Comparison of ENCODE assay signal across 30 cellular contexts in genomic region chr21:45576838-45577737, GRCh38. TPM values are rescaled to one million over a fixed set of nuclear protein-coding genes. Genes with fewer than 3 reads are reported as not detected.
DNase-seq lines count a peak whose midpoint lies in the region; ATAC-seq, FAIRE-seq and TF ChIP-seq lines count a peak whose summit lies in the region.
"Had no signal": no experiment of that assay in that cellular context is flagged by ENCODE, and none has a peak within 500 bp of the region (broad histone marks: within the 10 kb centered on the region; RNA-seq: fewer than 3 reads in every experiment).

No MANE protein-coding gene starts in this region.

- H4K20me1 ChIP-seq in H9 (ENCODE audit: control insufficient read depth, insufficient read depth, insufficient read length), result no peaks in the 10 kb centered on the region

- H3K23ac ChIP-seq in H9 (ENCODE audit: insufficient read length, low read depth, low read length), result no peak overlapping the region

- H3K4me3 ChIP-seq in kidney (ENCODE audit: low read length in 2 of 2) (no peak overlapping the region), sigmoid colon (no peak overlapping the region)
- H3K4me3 ChIP-seq: breast epithelium, colonic mucosa, K562 had no signal

- no peak overlapping the region for H3K4me3 Mint-ChIP-seq in activated CD8-positive, alpha-beta memory T cell treated with anti-CD3 and anti-CD28 coated beads, Interleukin-2, amount 10 ng/mL, durations not matched to agents 7 days and 5 days
- no peak overlapping the region for H3K4me3 Mint-ChIP-seq in H9
- H3K4me3 Mint-ChIP-seq: activated CD4-positive, alpha-beta memory T cell treated with anti-CD3 and anti-CD28 coated beads for 36 hours; activated naive CD4-positive, alpha-beta T cell treated with anti-CD3 and anti-CD28 coated beads, Interleukin-2, amount 50 U/mL, for 24 hours; activated T-helper 17 cell treated with anti-CD3 and anti-CD28 coated beads, Interleukin-2, amount 50 U/mL, for 72 hours; CD4-positive, CD25-positive, alpha-beta regulatory T cell; immature natural killer cell; mesothelial cell of epicardium had no signal

- no peak overlapping the region for H2BK12ac ChIP-seq in H9 (ENCODE audit: insufficient read length, low read depth, low read length)

- no peak overlapping the region for H3K27ac Mint-ChIP-seq in activated CD8-positive, alpha-beta memory T cell treated with anti-CD3 and anti-CD28 coated beads, Interleukin-2, amount 10 ng/mL, durations not matched to agents 7 days and 5 days
- no peak overlapping the region for H3K27ac Mint-ChIP-seq in H9
- H3K27ac Mint-ChIP-seq: activated CD4-positive, alpha-beta memory T cell treated with anti-CD3 and anti-CD28 coated beads for 36 hours; activated naive CD4-positive, alpha-beta T cell treated with anti-CD3 and anti-CD28 coated beads, Interleukin-2, amount 50 U/mL, for 24 hours; activated T-helper 17 cell treated with anti-CD3 and anti-CD28 coated beads, Interleukin-2, amount 50 U/mL, for 72 hours; immature natural killer cell; mesothelial cell of epicardium had no signal

- FAIRE-seq in kidney (lab: Jason Lieb, UNC), result no peak
- FAIRE-seq: A204.1, small intestine had no signal

- H3K27me3 ChIP-seq in H9 (ENCODE audit: insufficient read depth, low read length) (no peaks in the 10 kb centered on the region), sigmoid colon (no peaks in the 10 kb centered on the region)
- H3K27me3 ChIP-seq: colonic mucosa had no signal

- TF ChIP-seq CTCF in H9 (conservative IDR thresholded peaks at IDR 0.05) (no peak), kidney (IDR thresholded peaks at IDR 0.05; ENCODE audit: borderline replicate concordance, extremely low read depth, insufficient read depth) (no peak), sigmoid colon (IDR thresholded peaks at IDR 0.05) (no peak)

- intact Hi-C loops in kidney (cut with DNase I), result no loop called here
- intact Hi-C loops in sigmoid colon (cut with DNase I), result no loop called here

- TF ChIP-seq POLR2A in sigmoid colon (IDR thresholded peaks at IDR 0.05), result no peak

- CTCF ChIA-PET in activated CD8-positive, alpha-beta memory T cell treated with anti-CD3 and anti-CD28 coated beads, Interleukin-2, amount 10 ng/mL, durations not matched to agents 7 days and 5 days (lab: Charles Lee), result no interaction called here

- H2AFZ ChIP-seq in H9 (ENCODE audit: low read length), result no peak overlapping the region

- no peaks in the 10 kb centered on the region for H3K9me3 Mint-ChIP-seq in activated CD8-positive, alpha-beta memory T cell treated with anti-CD3 and anti-CD28 coated beads, Interleukin-2, amount 10 ng/mL, durations not matched to agents 7 days and 5 days (ENCODE audit: low read depth)
- no peaks in the 10 kb centered on the region; a peak in 1 of 5 replicates for H3K9me3 Mint-ChIP-seq in H9
- H3K9me3 Mint-ChIP-seq: activated CD4-positive, alpha-beta memory T cell treated with anti-CD3 and anti-CD28 coated beads for 36 hours; activated naive CD4-positive, alpha-beta T cell treated with anti-CD3 and anti-CD28 coated beads, Interleukin-2, amount 50 U/mL, for 24 hours; activated T-helper 17 cell treated with anti-CD3 and anti-CD28 coated beads, Interleukin-2, amount 50 U/mL, for 72 hours; immature natural killer cell; mesothelial cell of epicardium had no signal

- no peak overlapping the region for H3K4ac ChIP-seq in H9 (ENCODE audit: low read depth, low read length)

- no peak overlapping the region for H2BK5ac ChIP-seq in H9 (ENCODE audit: insufficient read length, low read length)

- H3K36me3 Mint-ChIP-seq in activated CD8-positive, alpha-beta memory T cell treated with anti-CD3 and anti-CD28 coated beads, Interleukin-2, amount 10 ng/mL, durations not matched to agents 7 days and 5 days, result no peaks in the 10 kb centered on the region
- no peaks in the 10 kb centered on the region for H3K36me3 Mint-ChIP-seq in H9 (ENCODE audit: insufficient read depth in 1 of 3, low read depth in 3 of 3)
- H3K36me3 Mint-ChIP-seq: activated CD4-positive, alpha-beta memory T cell treated with anti-CD3 and anti-CD28 coated beads for 36 hours; activated naive CD4-positive, alpha-beta T cell treated with anti-CD3 and anti-CD28 coated beads, Interleukin-2, amount 50 U/mL, for 24 hours; CD4-positive, CD25-positive, alpha-beta regulatory T cell; immature natural killer cell; mesothelial cell of epicardium had no signal

- H3K14ac ChIP-seq in H9 (ENCODE audit: insufficient read depth, low read length), result no peak overlapping the region

- no peak overlapping the region for H4K91ac ChIP-seq in H9 (ENCODE audit: insufficient read length, low read depth, low read length)

- H4K8ac ChIP-seq in H9 (replicated peaks; ENCODE audit: insufficient read length, low read depth, low read length), result no peak overlapping the region

- no peaks in the 10 kb centered on the region for H3K23me2 ChIP-seq in H9 (ENCODE audit: insufficient read length, low read depth, low read length, poor library complexity, severe bottlenecking)

- peak; percentile 45 for DNase-seq in activated CD8-positive, alpha-beta memory T cell treated with anti-CD3 and anti-CD28 coated beads for 24 hours
- DNase-seq in activated CD8-positive, alpha-beta memory T cell treated with anti-CD3 and anti-CD28 coated beads, Interleukin-2, amount 10 ng/mL, durations not matched to agents 7 days and 5 days, result no peak
- DNase-seq in H9 (peak; percentile 17), kidney (peak; percentile 51), sigmoid colon (peak; percentile 46), T1000 (lab: John Stamatoyannopoulos, UW) (no peak), NCI-H1105 treated with DMSO at 0.1 percent for 48 hours (lab: John Stamatoyannopoulos, UW) (no peak), NOMO-1 (lab: John Stamatoyannopoulos, UW; ENCODE audit: unreplicated experiment in 2 of 2) (no peak)
- DNase-seq: activated CD4-positive, alpha-beta memory T cell treated with anti-CD3 and anti-CD28 coated beads for 36 hours; activated CD8-positive, alpha-beta memory T cell treated with anti-CD3 and anti-CD28 coated beads, Interleukin-2, amount 50 U/mL, for 48 hours; Calu3; CD4-positive, CD25-positive, alpha-beta regulatory T cell; colonic mucosa; DND-41; effector memory CD4-positive, alpha-beta T cell; GF-D8; immature natural killer cell; NCI-H1048; NCI-H1694; NCI-H446 treated with DMSO at 0.1 percent for 48 hours; occipital lobe; OCI-M1; small intestine; stimulated activated naive CD4-positive, alpha-beta T cell had no signal

- H3K79me1 ChIP-seq in H9 (ENCODE audit: insufficient read depth, low read depth, low read length, poor library complexity, severe bottlenecking), result no peaks in the 10 kb centered on the region

- no peaks in the 10 kb centered on the region for H3K79me2 ChIP-seq in H9 (ENCODE audit: insufficient read depth, low read length)

- H3K18ac ChIP-seq in H9 (ENCODE audit: insufficient read length, low read depth, low read length), result no peak overlapping the region

- ATAC-seq in activated CD8-positive, alpha-beta memory T cell treated with anti-CD3 and anti-CD28 coated beads, Interleukin-2, amount 10 ng/mL, durations not matched to agents 7 days and 5 days, result no peak
- ATAC-seq: activated T-helper 17 cell treated with anti-CD3 and anti-CD28 coated beads, Interleukin-2, amount 50 U/mL, for 72 hours; K562 had no signal

- peaks cover 4% of the 10 kb centered on the region; the same call in 1 of the 2 replicates for H3K4me1 ChIP-seq in H9 (ENCODE audit: insufficient read depth, low read length)
- no peaks in the 10 kb centered on the region for H3K4me1 ChIP-seq in kidney (ENCODE audit: control insufficient read depth in 1 of 2, insufficient read depth in 1 of 2, low read depth in 1 of 2, low read length in 2 of 2)
- peaks cover 0 to 24% (median 18%) of the 10 kb centered on the region in 4 donors for H3K4me1 ChIP-seq in sigmoid colon
- H3K4me1 ChIP-seq: breast epithelium, colonic mucosa had no signal

- no CpG with 5 or more reads among the region's 24 CpGs for WGBS in H9 (ENCODE audit: extremely low coverage, insufficient read length, low lambda C conversion rate)
- WGBS in sigmoid colon, 2 donors, result 76 to 85% methylated on average over 24 of the region's 24 CpGs

- H3K4me2 ChIP-seq in H9 (ENCODE audit: insufficient read depth, insufficient read length, low read length), result no peak overlapping the region

- H3K9me3 ChIP-seq in H9 (ENCODE audit: control insufficient read depth, low read depth, low read length) (no peaks in the 10 kb centered on the region), kidney (ENCODE audit: control insufficient read depth in 1 of 2, low read length in 2 of 2) (no peaks in the 10 kb centered on the region), sigmoid colon (no peaks in the 10 kb centered on the region)
- H3K9me3 ChIP-seq: breast epithelium, colonic mucosa had no signal

- peaks cover 8% of the 10 kb centered on the region for H3K4me1 Mint-ChIP-seq in activated CD8-positive, alpha-beta memory T cell treated with anti-CD3 and anti-CD28 coated beads, Interleukin-2, amount 10 ng/mL, durations not matched to agents 7 days and 5 days
- H3K4me1 Mint-ChIP-seq in H9, result peaks cover 2 to 9% of the 10 kb centered on the region in 2 experiments; a peak in 3 of 4 replicates
- H3K4me1 Mint-ChIP-seq: activated naive CD4-positive, alpha-beta T cell treated with anti-CD3 and anti-CD28 coated beads, Interleukin-2, amount 50 U/mL, for 24 hours; activated T-helper 17 cell treated with anti-CD3 and anti-CD28 coated beads, Interleukin-2, amount 50 U/mL, for 72 hours; CD4-positive, CD25-positive, alpha-beta regulatory T cell; immature natural killer cell; mesothelial cell of epicardium had no signal

- H3K56ac ChIP-seq in H9 (ENCODE audit: insufficient read length, low read depth, low read length), result no peak overlapping the region

- H2BK15ac ChIP-seq in H9 (ENCODE audit: low read depth, low read length), result no peak overlapping the region

- H2AK5ac ChIP-seq in H9 (ENCODE audit: insufficient read length, low read length), result no peak overlapping the region

- H3K36me3 ChIP-seq in kidney (ENCODE audit: control insufficient read depth in 1 of 2, insufficient read depth in 2 of 2, low read length in 2 of 2) (no peaks in the 10 kb centered on the region), sigmoid colon (no peaks in the 10 kb centered on the region)
- H3K36me3 ChIP-seq: breast epithelium, colonic mucosa had no signal

- H4K5ac ChIP-seq in H9 (ENCODE audit: insufficient read length, low read depth, low read length), result no peak overlapping the region

- no peak overlapping the region for H3K9ac ChIP-seq in H9 (ENCODE audit: extremely low read depth, insufficient read length, low read length)
- no peak overlapping the region for H3K9ac ChIP-seq in kidney (ENCODE audit: low read length in 2 of 2)

- H3K27ac ChIP-seq in H9 (ENCODE audit: insufficient read length, low read depth, low read length) (no peak overlapping the region), kidney (ENCODE audit: low read depth in 2 of 2, low read length in 2 of 2) (no peak overlapping the region), sigmoid colon (no peak overlapping the region)
- H3K27ac ChIP-seq: breast epithelium, colonic mucosa had no signal

- H3K27me3 Mint-ChIP-seq in activated CD8-positive, alpha-beta memory T cell treated with anti-CD3 and anti-CD28 coated beads, Interleukin-2, amount 10 ng/mL, durations not matched to agents 7 days and 5 days, result no peaks in the 10 kb centered on the region
- H3K27me3 Mint-ChIP-seq in H9 (ENCODE audit: low read depth), result peaks cover 13% of the 10 kb centered on the region
- H3K27me3 Mint-ChIP-seq: activated CD4-positive, alpha-beta memory T cell treated with anti-CD3 and anti-CD28 coated beads for 36 hours; activated naive CD4-positive, alpha-beta T cell treated with anti-CD3 and anti-CD28 coated beads, Interleukin-2, amount 50 U/mL, for 24 hours; activated T-helper 17 cell treated with anti-CD3 and anti-CD28 coated beads, Interleukin-2, amount 50 U/mL, for 72 hours; CD4-positive, CD25-positive, alpha-beta regulatory T cell had no signal

- H2BK120ac ChIP-seq in H9 (ENCODE audit: low read depth, low read length, poor library complexity, severe bottlenecking), result no peak overlapping the region

- no peak overlapping the region for H3T11ph ChIP-seq in H9 (ENCODE audit: low read length)

- TF ChIP-seq EP300 in sigmoid colon (IDR thresholded peaks at IDR 0.05), result no peak

- no peak overlapping the region for H2BK20ac ChIP-seq in H9 (ENCODE audit: low read depth, low read length, poor library complexity, severe bottlenecking)

RNA-seq across cellular contexts. Expression of gene SLC19A1, which starts 34.8 kb away (rescaled TPM):
- 10 to 100 TPM; 53.2 to 60.2 TPM for total RNA-seq in activated CD8-positive, alpha-beta memory T cell treated with anti-CD3 and anti-CD28 coated beads, Interleukin-2, amount 10 ng/mL, durations not matched to agents 7 days and 5 days
- total RNA-seq in H9 (2021) (31.4 and 32.4 TPM in 2 replicates), kidney (7.2 TPM), sigmoid colon (1 to 10 TPM; 2.1 to 6.4 (median 2.5) TPM)
- polyA plus RNA-seq in kidney (ENCODE audit: insufficient read depth, low read depth, low replicate concordance) (5.1 TPM), sigmoid colon (10 to 100 TPM in 1 of 3 donors, 1 to 10 TPM in 2; 1.8 to 10.7 (median 3.2) TPM)

Comparison
In these comparisons a context has a peak if more than half of its experiments do, and no peak if none do; other contexts are left out.
1. DNase-seq: peak in activated CD8-positive, alpha-beta memory T cell treated with anti-CD3 and anti-CD28 coated beads for 24 hours (single experiment), H9 (single experiment), kidney (single experiment) and sigmoid colon (single experiment); none in activated CD8-positive, alpha-beta memory T cell treated with anti-CD3 and anti-CD28 coated beads, Interleukin-2, amount 10 ng/mL, durations not matched to agents 7 days and 5 days (single experiment), T1000 (single experiment), NCI-H1105 treated with DMSO at 0.1 percent for 48 hours (single experiment) and NOMO-1 (0 of 2).